ENCODE assay signal across 11 cellular contexts in genomic region chr9:91948061-91948422, GRCh38. TPM values are rescaled to one million over a fixed set of nuclear protein-coding genes. Genes with fewer than 3 reads are reported as not detected.
A peak's percentile ranks its signal among the peaks of the same experiment; 100 is the strongest.
DNase-seq lines count a peak whose midpoint lies in the region; ATAC-seq, FAIRE-seq and TF ChIP-seq lines count a peak whose summit lies in the region.
"Had no signal": no experiment of that assay in that cellular context is flagged by ENCODE, and none has a peak within 500 bp of the region (broad histone marks: within the 10 kb centered on the region; RNA-seq: fewer than 3 reads in every experiment).

No MANE protein-coding gene starts in this region.

- peaks cover 5% of the 10 kb centered on the region for H3K27me3 Mint-ChIP-seq in astrocyte (ENCODE audit: low read depth, unreplicated experiment)
- H3K27me3 Mint-ChIP-seq in immature natural killer cell (ENCODE audit: low read depth in 3 of 3) = peaks cover 16 to 25% (median 17%) of the 10 kb centered on the region in 3 donors

- H3K4me3 ChIP-seq in astrocyte (ENCODE audit: insufficient read depth, low read depth, low read length) (no peak overlapping the region), spleen (peak overlapping the region in 6 of 8 donors; percentile 29 to 67 (median 39)), HepG2 (replicated peaks in 1 of 3; ENCODE audit: insufficient read depth in 1 of 3, low read depth in 2 of 3, low read length in 3 of 3) (no peak overlapping the region)

- FAIRE-seq in astrocyte (lab: Jason Lieb, UNC) (no peak), HepG2 (lab: Jason Lieb, UNC) (no peak)
- FAIRE-seq: endometrium had no signal

- H2AFZ ChIP-seq in astrocyte (ENCODE audit: low read depth, low read length) (no peak overlapping the region), HepG2 (ENCODE audit: low read length) (no peak overlapping the region)

- H3K36me3 Mint-ChIP-seq in astrocyte (ENCODE audit: low read depth, unreplicated experiment) = peaks cover 4% of the 10 kb centered on the region
- H3K36me3 Mint-ChIP-seq in immature natural killer cell = no peaks in the 10 kb centered on the region

- H3K4me3 Mint-ChIP-seq in astrocyte (ENCODE audit: unreplicated experiment) (peak overlapping the region; percentile 83), immature natural killer cell (peak overlapping the region in 4 of 5 donors; percentile 7 to 55 (median 30))

- H4K20me1 ChIP-seq in astrocyte (ENCODE audit: insufficient read depth, low read length) (no peaks in the 10 kb centered on the region), HepG2 (ENCODE audit: insufficient read depth, low read length) (no peaks in the 10 kb centered on the region)

- peaks cover 6% of the 10 kb centered on the region for H3K9me3 ChIP-seq in astrocyte (ENCODE audit: insufficient read depth, low read depth, low read length)
- peaks cover 0 to 7% (median 0%) of the 10 kb centered on the region in 8 donors for H3K9me3 ChIP-seq in spleen
- H3K9me3 ChIP-seq in HepG2 (ENCODE audit: low read length) = no peaks in the 10 kb centered on the region
- H3K9me3 ChIP-seq: neutrophil had no signal

- H3K36me3 ChIP-seq in astrocyte (ENCODE audit: insufficient read depth, low read length) (no peaks in the 10 kb centered on the region), spleen (no peaks in the 10 kb centered on the region), HepG2 (replicated peaks in 1 of 2; ENCODE audit: control insufficient read depth in 1 of 2, insufficient read depth in 2 of 2, low read length in 2 of 2) (no peaks in the 10 kb centered on the region)
- H3K36me3 ChIP-seq: neutrophil had no signal

- TF ChIP-seq CTCF in astrocyte (IDR thresholded peaks at IDR 0.05; ENCODE audit: insufficient read depth, low read depth, low read length) (no peak), spleen (IDR thresholded peaks at IDR 0.05 in 8 of 11, conservative IDR thresholded peaks at IDR 0.05 in 3 of 11) (no peak), HepG2 (CRISPR knock-in tag; IDR thresholded peaks at IDR 0.05) (no peak)

- BruUV-seq in HepG2 (replicated peaks; lab: Mats Ljungman, UMichigan) = no TSS peak

- in situ Hi-C loops in HepG2 (cut with HindIII; ENCODE audit: extremely low pct_ligation_motif_present, low pct_unique_long_range_greater_than_20kb) = loop anchor here (5.0 kb wide), 1 partner anchor 176 kb away; no protein-coding TSS in a partner anchor

- H3K27ac ChIP-seq in astrocyte (ENCODE audit: low read depth, low read length) (no peak overlapping the region), spleen (peak overlapping the region in 6 of 8 donors; percentile 48 to 76 (median 67)), HepG2 (ENCODE audit: extremely low read length, insufficient read depth, low read length) (no peak overlapping the region)
- H3K27ac ChIP-seq: neutrophil had no signal

- DNase-seq in HEK293T (ENCODE audit: extremely low spot score) (peak; percentile 25), astrocyte (ENCODE audit: low read depth) (no peak), immature natural killer cell (no peak), spleen (no peak), cerebellar cortex (ENCODE audit: low spot score) (no peak), HepG2 (ENCODE audit: low spot score) (no peak)
- DNase-seq: activated effector memory CD4-positive, alpha-beta T cell treated with Interleukin-2 at 50 U/mL for 16 hours; GF-D8 had no signal

- TF ChIP-seq EP300 in HepG2 (IDR thresholded peaks at IDR 0.05; ENCODE audit: low read depth in 2 of 2, low read length in 2 of 2) (no peak), HepG2 (CRISPR knock-in tag; IDR thresholded peaks at IDR 0.05; ENCODE audit: borderline replicate concordance) (no peak)

- TF ChIP-seq POLR2A in spleen (IDR thresholded peaks at IDR 0.05) (no peak), HepG2 (IDR thresholded peaks at IDR 0.05; ENCODE audit: insufficient read depth in 1 of 2, low read depth in 2 of 2, low read length in 2 of 2) (no peak)

- H3K79me2 ChIP-seq in astrocyte (ENCODE audit: insufficient read depth, low read length) = no peaks in the 10 kb centered on the region
- H3K79me2 ChIP-seq in HepG2 (ENCODE audit: insufficient read depth, low read length) = no peaks in the 10 kb centered on the region

- H3K4me2 ChIP-seq in astrocyte (ENCODE audit: low read length) = peak overlapping the region; percentile 82
- no peak overlapping the region for H3K4me2 ChIP-seq in HepG2 (ENCODE audit: low read depth, low read length)

- POLR2A ChIA-PET in HEK293T (lab: Yijun Ruan, JAX) (interaction anchor here (1.0 to 1.2 kb wide), 2 partner anchors 131 to 174 kb away, joined by 3 to 4 read pairs; no protein-coding TSS in a partner anchor), HepG2 (lab: Yijun Ruan, JAX) (no interaction called here)

- H3K27me3 ChIP-seq in astrocyte (ENCODE audit: insufficient read depth, low read length) = peaks cover 52% of the 10 kb centered on the region
- peaks cover 3 to 91% (median 52%) of the 10 kb centered on the region in 7 donors for H3K27me3 ChIP-seq in spleen (replicated peaks in 1 of 7)
- H3K27me3 ChIP-seq in HepG2 (ENCODE audit: control insufficient read depth in 1 of 2, insufficient read depth in 2 of 2, low read length in 2 of 2) = peaks cover 10 to 60% of the 10 kb centered on the region in 2 experiments

- intact Hi-C loops in spleen (cut with DNase I; ENCODE audit: low total_unique reads) (no loop called here), HepG2 (cut with micrococcal nuclease; ENCODE audit: unreplicated experiment) (no loop called here)

- peaks cover 4% of the 10 kb centered on the region for H3K4me1 ChIP-seq in astrocyte (ENCODE audit: insufficient read depth, low read length)
- H3K4me1 ChIP-seq in spleen = peaks cover 7 to 31% (median 25%) of the 10 kb centered on the region in 6 donors
- no peaks in the 10 kb centered on the region for H3K4me1 ChIP-seq in HepG2 (ENCODE audit: insufficient read depth, low read length)

- CTCF ChIA-PET in HEK293T (lab: Yijun Ruan, JAX) = interaction anchor here (0.8 to 1.0 kb wide), 3 partner anchors 12 to 172 kb away, joined by 3 read pairs; no protein-coding TSS in a partner anchor
- CTCF ChIA-PET in HepG2 (lab: Yijun Ruan, JAX; ENCODE audit: low intra/inter-chr PET ratio, low total read pairs) = no interaction called here

- H3K9me3 Mint-ChIP-seq in astrocyte (ENCODE audit: unreplicated experiment) = peaks cover 4% of the 10 kb centered on the region
- H3K9me3 Mint-ChIP-seq in immature natural killer cell = peaks cover 0 to 4% (median 0%) of the 10 kb centered on the region in 6 donors

- H3K9ac ChIP-seq in astrocyte (ENCODE audit: low read length) (no peak overlapping the region), HepG2 (ENCODE audit: insufficient read depth, low read depth, low read length) (no peak overlapping the region)

- no peak for ATAC-seq in HepG2
- no peak for ATAC-seq in GM21423 (IDR thresholded peaks at IDR 0.05; ENCODE audit: unreplicated experiment)

- H3K4me1 Mint-ChIP-seq in astrocyte (ENCODE audit: low read depth, unreplicated experiment) = peaks cover 11% of the 10 kb centered on the region
- H3K4me1 Mint-ChIP-seq in immature natural killer cell = peaks cover 5 to 6% of the 10 kb centered on the region in 2 donors

- WGBS in spleen, 5 donors = 56 to 71% (median 59%) methylated on average over 9 of the region's 9 CpGs
- WGBS in HepG2 (ENCODE audit: low lambda C conversion rate) = 24% methylated on average over 9 of the region's 9 CpGs

- H3K27ac Mint-ChIP-seq in astrocyte (ENCODE audit: unreplicated experiment) (peak overlapping the region; percentile 47), immature natural killer cell (no peak overlapping the region)

- no peak for TF ChIP-seq RAD21 in HepG2 (CRISPR knock-in tag; IDR thresholded peaks at IDR 0.05)

TF ChIP-seq in HEK293T, 16 proteins besides CTCF, POLR2A, EP300 and RAD21:
- no peak for TF ChIP-seq BHLHE40 (IDR thresholded peaks at IDR 0.05; ENCODE audit: borderline replicate concordance)
- no peak for TF ChIP-seq SP1 (IDR thresholded peaks at IDR 0.05)
TF ChIP-seq in HEK293T: peak in this region for 0.

TF ChIP-seq in HepG2, 621 proteins besides CTCF, POLR2A, EP300 and RAD21 (continues in another document):
- no peak for TF ChIP-seq PHF8 (CRISPR knock-in tag; IDR thresholded peaks at IDR 0.05)

RNA-seq across cellular contexts. Expression of gene ROR2, which starts 2.0 kb away (rescaled TPM):
- total RNA-seq in astrocyte (4.9 and 11.6 TPM in 2 replicates), spleen (10 to 100 TPM in 1 of 7 donors, 1 to 10 TPM in 6; 2.5 to 15.6 (median 7.2) TPM), HepG2 (2016; rRNA removed; fragmentation: Illumina TruSeq; extraction: Trizol) (not detected in 2 replicates)
- polyA plus RNA-seq in immature natural killer cell (not detected), spleen (1 to 10 TPM in 1 of 3 donors, under 1 TPM in 2; 0.65 to 1.8 (median 0.70) TPM), HepG2 (2011; rRNA removed) (not detected in 2 replicates)
- not detected in 2 replicates for total RNA-seq in HepG2 (2016; cell fraction: cytosol; rRNA removed; fragmentation: Illumina TruSeq; extraction: Trizol; ENCODE audit: low read depth)
- total RNA-seq in HepG2 (2016; cell fraction: insoluble cytoplasmic fraction; rRNA removed; fragmentation: Illumina TruSeq; extraction: Trizol) = not detected in 2 replicates
- not detected in 2 replicates for total RNA-seq in HepG2 (2016; cell fraction: membrane; rRNA removed; fragmentation: Illumina TruSeq; extraction: Trizol)
- not detected in 2 replicates for total RNA-seq in HepG2 (2016; cell fraction: nucleus; rRNA removed; fragmentation: Illumina TruSeq; extraction: Trizol)
- polyA plus RNA-seq in HepG2 (2011; cell fraction: cytosol; rRNA removed) = not detected in 2 replicates
- polyA plus RNA-seq in HepG2 (2011; cell fraction: nucleus; rRNA removed) = not detected in 2 replicates
- polyA plus RNA-seq in HepG2 (2012) = not detected in 2 replicates
- polyA plus RNA-seq in HepG2 (2016; cell fraction: cytosol; fragmentation: Illumina TruSeq; extraction: Trizol; ENCODE audit: low read depth) = not detected in 2 replicates
- polyA plus RNA-seq in HepG2 (2016; cell fraction: insoluble cytoplasmic fraction; fragmentation: Illumina TruSeq; extraction: Trizol; ENCODE audit: low read depth) = not detected in 2 replicates
- polyA plus RNA-seq in HepG2 (2016; cell fraction: membrane; fragmentation: Illumina TruSeq; extraction: Trizol; ENCODE audit: low read depth) = not detected in 2 replicates
- polyA plus RNA-seq in HepG2 (2016; cell fraction: nucleus; fragmentation: Illumina TruSeq; extraction: Trizol; ENCODE audit: insufficient read depth, low read depth) = not detected in 2 replicates
- polyA minus RNA-seq in HepG2 (2011; rRNA and poly(A)+ RNA removed; ENCODE audit: low replicate concordance) = 0.60 and 1.2 TPM in 2 replicates
- polyA minus RNA-seq in HepG2 (2011; cell fraction: cytosol; rRNA and poly(A)+ RNA removed) = not detected in 2 replicates
- polyA minus RNA-seq in HepG2 (2011; cell fraction: nucleus; rRNA and poly(A)+ RNA removed) = not detected in 2 replicates

Comparison
In these comparisons a context has a peak if more than half of its experiments do, and no peak if none do; other contexts are left out.
1. H3K27ac ChIP-seq: peak in spleen (6 of 8); none in astrocyte (single experiment) and HepG2 (single experiment).
2. H3K4me3 ChIP-seq: peak in spleen (6 of 8); none in astrocyte (single experiment) and HepG2 (0 of 3).